8 cellular contexts compared by ENCODE assay signal in the genomic region with DNA sequence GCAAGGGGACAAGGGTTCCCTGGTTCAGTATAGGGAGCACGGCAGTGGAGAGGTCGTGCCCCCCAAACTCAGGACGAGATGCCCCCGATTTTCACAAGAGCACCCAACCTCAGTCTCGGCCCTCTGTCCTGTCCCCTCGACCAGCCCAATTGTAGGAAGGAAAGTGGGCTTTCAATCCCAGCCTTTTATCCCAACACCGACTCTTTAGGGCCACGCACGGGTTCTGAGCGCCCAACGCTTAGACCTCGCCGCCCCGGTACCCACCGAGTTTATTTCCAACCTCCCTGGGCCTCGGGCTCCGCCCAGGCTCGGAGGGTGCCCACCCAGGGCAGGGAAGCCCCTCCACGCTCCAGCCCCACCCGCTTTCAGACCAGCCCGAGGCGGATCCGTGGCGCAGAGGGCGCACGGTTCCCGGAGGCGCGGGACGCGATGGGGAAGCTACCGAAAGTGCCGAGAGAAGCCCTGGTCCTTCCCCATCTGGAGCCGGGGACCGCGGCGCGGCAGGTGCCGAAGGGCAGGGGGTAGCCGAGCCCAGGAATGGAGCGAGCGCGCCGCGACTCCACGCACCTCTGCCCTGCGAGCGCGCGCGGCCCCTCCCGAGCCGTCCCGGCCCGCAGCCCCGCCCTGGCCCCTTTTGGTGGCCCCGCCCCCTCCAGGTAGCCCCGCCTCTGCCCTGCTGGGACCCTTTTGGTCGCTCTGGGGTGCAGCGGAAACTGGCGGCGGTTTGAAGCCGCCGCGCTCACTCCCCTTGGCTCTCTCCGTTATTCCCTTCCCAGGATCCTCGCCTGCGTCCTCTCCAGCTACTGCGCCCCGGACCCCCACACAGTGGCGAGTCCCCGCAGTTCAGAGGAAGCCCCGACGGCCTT. TPM values are rescaled to one million over a fixed set of nuclear protein-coding genes. Genes with fewer than 3 reads are reported as not detected.
DNase-seq lines count a peak whose midpoint lies in the region; TF ChIP-seq lines count a peak whose summit lies in the region.

No MANE protein-coding gene starts in this region.

- TF ChIP-seq CTCF in GM13977 (IDR thresholded peaks at IDR 0.05; ENCODE audit: extremely low read depth, insufficient read depth, missing control alignments) = no peak

- DNase-seq in GM13977 (ENCODE audit: low spot score) = peak; percentile 80
- peak; percentile 41 for DNase-seq in activated T-cell treated with anti-CD3 and anti-CD28 coated beads for 24 hours (ENCODE audit: low read depth)
- peak in 37 of 42 donors; percentile 21 to 81 (median 56) for DNase-seq in head of caudate nucleus
- DNase-seq in stimulated activated CD4-positive, alpha-beta T cell treated with anti-CD3 and anti-CD28 coated beads, Interleukin-1b, Interleukin-23, amount 100 ng/mL, for 24 hours (ENCODE audit: low read depth in 4 of 4, low spot score in 1 of 4) = peak in 3 of 4 experiments; percentile 35 to 48 (median 43)
- DNase-seq in NCI-H446 treated with DMSO at 0.1 percent for 48 hours (lab: John Stamatoyannopoulos, UW) = no peak
- DNase-seq in SHP77 (lab: John Stamatoyannopoulos, UW) = no peak
- DNase-seq in mesenteric fat pad (ENCODE audit: low spot score) = no peak

- peak overlapping the region in 1 of 3 donors; percentile 72 for H3K27ac Mint-ChIP-seq in IgD-negative memory B cell

- H3K4me1 Mint-ChIP-seq in IgD-negative memory B cell = peaks cover 5 to 14% (median 11%) of the 10 kb centered on the region in 3 donors

- peak overlapping the region; percentile 81 to 93 (median 88) for H3K4me3 Mint-ChIP-seq in IgD-negative memory B cell

- in situ Hi-C loops in GM13977 (cut with MboI; ENCODE audit: low pct_unique_long_range_greater_than_20kb, low sequenced_read_pairs, unreplicated experiment) = no loop called here

- H3K9me3 Mint-ChIP-seq in IgD-negative memory B cell = no peaks in the 10 kb centered on the region

- intact Hi-C loops in head of caudate nucleus (cut with DNase I) = no loop called here

- no peaks in the 10 kb centered on the region for H3K36me3 Mint-ChIP-seq in IgD-negative memory B cell

- peaks cover 33% of the 10 kb centered on the region for H3K27me3 Mint-ChIP-seq in IgD-negative memory B cell

RNA-seq across cellular contexts. Expression of a gene that starts 20.4 kb away (rescaled TPM):
- polyA plus RNA-seq in IgD-negative memory B cell = 0.09 TPM
- total RNA-seq in mesenteric fat pad = not detected

RNA-seq across cellular contexts. Expression of a gene that starts 46.4 kb away (rescaled TPM):
- 71.7 TPM for polyA plus RNA-seq in IgD-negative memory B cell
- 53.9 TPM for total RNA-seq in mesenteric fat pad

RNA-seq across cellular contexts. Expression of a gene that starts 46.9 kb away (rescaled TPM):
- polyA plus RNA-seq in IgD-negative memory B cell = 47.2 TPM
- 156 TPM for total RNA-seq in mesenteric fat pad

RNA-seq across cellular contexts. Expression of a gene that starts 59.0 kb away (rescaled TPM):
- 41.3 TPM for polyA plus RNA-seq in IgD-negative memory B cell
- total RNA-seq in mesenteric fat pad = 26.2 TPM

Comparison
In these comparisons a context has a peak if more than half of its experiments do, and no peak if none do; other contexts are left out.
1. DNase-seq: peak in GM13977 (single experiment), activated T-cell treated with anti-CD3 and anti-CD28 coated beads for 24 hours (single experiment), head of caudate nucleus (37 of 42) and stimulated activated CD4-positive, alpha-beta T cell treated with anti-CD3 and anti-CD28 coated beads, Interleukin-1b, Interleukin-23, amount 100 ng/mL, for 24 hours (3 of 4); none in NCI-H446 treated with DMSO at 0.1 percent for 48 hours (single experiment), SHP77 (0 of 2) and mesenteric fat pad (single experiment).